10 cellular contexts compared by ENCODE assay signal in genomic region chr21:33308586-33309490, GRCh38. TPM values are rescaled to one million over a fixed set of nuclear protein-coding genes. Genes with fewer than 3 reads are reported as not detected.
DNase-seq lines count a peak whose midpoint lies in the region; ATAC-seq and TF ChIP-seq lines count a peak whose summit lies in the region.
"Had no signal": no experiment of that assay in that cellular context is flagged by ENCODE, and none has a peak within 500 bp of the region (broad histone marks: within the 10 kb centered on the region; RNA-seq: fewer than 3 reads in every experiment).

No MANE protein-coding gene starts in this region.

- H3K4me1 ChIP-seq in testis: peaks cover 5% of the 10 kb centered on the region

- no peak overlapping the region for H3K4me3 Mint-ChIP-seq in activated CD8-positive, alpha-beta T cell treated with anti-CD3 and anti-CD28 coated beads, Interleukin-2, amount 10 ng/mL, durations not matched to agents 7 days and 5 days
- H3K4me3 Mint-ChIP-seq in activated CD8-positive, alpha-beta T cell treated with anti-CD3 and anti-CD28 coated beads for 36 hours: no peak overlapping the region
- H3K4me3 Mint-ChIP-seq in effector memory CD8-positive, alpha-beta T cell: no peak overlapping the region
- H3K4me3 Mint-ChIP-seq: CD4-positive, CD25-positive, alpha-beta regulatory T cell; neural crest cell had no signal

- no peak for TF ChIP-seq POLR2A in testis (IDR thresholded peaks at IDR 0.05)

- H3K9me3 Mint-ChIP-seq in activated CD8-positive, alpha-beta T cell treated with anti-CD3 and anti-CD28 coated beads, Interleukin-2, amount 10 ng/mL, durations not matched to agents 7 days and 5 days (ENCODE audit: insufficient read depth): peaks cover 4% of the 10 kb centered on the region
- peaks cover 3% of the 10 kb centered on the region for H3K9me3 Mint-ChIP-seq in activated CD8-positive, alpha-beta T cell treated with anti-CD3 and anti-CD28 coated beads for 36 hours
- H3K9me3 Mint-ChIP-seq in effector memory CD8-positive, alpha-beta T cell: no peaks in the 10 kb centered on the region

- H3K36me3 Mint-ChIP-seq in activated CD8-positive, alpha-beta T cell treated with anti-CD3 and anti-CD28 coated beads, Interleukin-2, amount 10 ng/mL, durations not matched to agents 7 days and 5 days (ENCODE audit: low read depth): peaks cover 1% of the 10 kb centered on the region
- H3K36me3 Mint-ChIP-seq in activated CD8-positive, alpha-beta T cell treated with anti-CD3 and anti-CD28 coated beads for 36 hours (ENCODE audit: low read depth): no peaks in the 10 kb centered on the region
- H3K36me3 Mint-ChIP-seq in effector memory CD8-positive, alpha-beta T cell (ENCODE audit: insufficient read depth): no peaks in the 10 kb centered on the region

- intact Hi-C loops in activated CD8-positive, alpha-beta T cell treated with anti-CD3 and anti-CD28 coated beads for 36 hours (cut with micrococcal nuclease): no loop called here
- intact Hi-C loops in testis (cut with DNase I; ENCODE audit: low total_unique reads): no loop called here

- no peak overlapping the region for H3K4me3 ChIP-seq in testis

- no peaks in the 10 kb centered on the region for H3K27me3 ChIP-seq in testis

- H3K27me3 Mint-ChIP-seq in activated CD8-positive, alpha-beta T cell treated with anti-CD3 and anti-CD28 coated beads, Interleukin-2, amount 10 ng/mL, durations not matched to agents 7 days and 5 days (ENCODE audit: low read depth): peaks cover 3% of the 10 kb centered on the region
- H3K27me3 Mint-ChIP-seq in activated CD8-positive, alpha-beta T cell treated with anti-CD3 and anti-CD28 coated beads for 36 hours: no peaks in the 10 kb centered on the region
- H3K27me3 Mint-ChIP-seq in effector memory CD8-positive, alpha-beta T cell: no peaks in the 10 kb centered on the region

- CTCF ChIA-PET in activated CD8-positive, alpha-beta T cell treated with anti-CD3 and anti-CD28 coated beads, Interleukin-2, amount 10 ng/mL, durations not matched to agents 7 days and 5 days (lab: Charles Lee): interaction anchor here (1.0 to 1.7 kb wide), 4 partner anchors 16 to 111 kb away, joined by 3 to 8 read pairs (median 4); partner anchors contain the start of gene IFNAR1
- CTCF ChIA-PET in activated CD8-positive, alpha-beta T cell treated with anti-CD3 and anti-CD28 coated beads for 36 hours (lab: Charles Lee): interaction anchor here (0.9 to 1.8 kb wide), 4 partner anchors 9 to 113 kb away, joined by 3 to 6 read pairs (median 4); no protein-coding TSS in a partner anchor

- peak; percentile 17 for DNase-seq in activated CD8-positive, alpha-beta T cell treated with anti-CD3 and anti-CD28 coated beads, Interleukin-2, amount 10 ng/mL, durations not matched to agents 7 days and 5 days
- DNase-seq in activated CD8-positive, alpha-beta T cell treated with anti-CD3 and anti-CD28 coated beads for 36 hours: no peak
- DNase-seq in NCI-H187 treated with DMSO at 0.1 percent for 48 hours (lab: John Stamatoyannopoulos, UW) (peak; percentile 82), testis (no peak), SKM-1 (lab: John Stamatoyannopoulos, UW; ENCODE audit: unreplicated experiment) (no peak)
- DNase-seq in effector memory CD8-positive, alpha-beta T cell: no peak
- DNase-seq in activated CD8-positive, alpha-beta memory T cell treated with anti-CD3 and anti-CD28 coated beads, Interleukin-2, amount 50 U/mL, for 48 hours: no peak
- DNase-seq: CD4-positive, CD25-positive, alpha-beta regulatory T cell had no signal

- POLR2A ChIA-PET in activated CD8-positive, alpha-beta T cell treated with anti-CD3 and anti-CD28 coated beads, Interleukin-2, amount 10 ng/mL, durations not matched to agents 7 days and 5 days (lab: Charles Lee): no interaction called here
- POLR2A ChIA-PET in activated CD8-positive, alpha-beta T cell treated with anti-CD3 and anti-CD28 coated beads for 36 hours (lab: Charles Lee): interaction anchor here (0.9 to 1.3 kb wide), 6 partner anchors 8 to 105 kb away, joined by 3 to 4 read pairs (median 3); partner anchors contain the start of gene IFNAR1

- peaks cover 5% of the 10 kb centered on the region for H3K4me1 Mint-ChIP-seq in activated CD8-positive, alpha-beta T cell treated with anti-CD3 and anti-CD28 coated beads, Interleukin-2, amount 10 ng/mL, durations not matched to agents 7 days and 5 days (ENCODE audit: low read depth)
- H3K4me1 Mint-ChIP-seq in activated CD8-positive, alpha-beta T cell treated with anti-CD3 and anti-CD28 coated beads for 36 hours (ENCODE audit: low read depth): peaks cover 5% of the 10 kb centered on the region
- peaks cover 4 to 5% of the 10 kb centered on the region in 2 donors for H3K4me1 Mint-ChIP-seq in effector memory CD8-positive, alpha-beta T cell (ENCODE audit: low read depth in 2 of 2)
- H3K4me1 Mint-ChIP-seq: neural crest cell had no signal

- no peaks in the 10 kb centered on the region for H3K9me3 ChIP-seq in testis

- H3K27ac ChIP-seq in testis: no peak overlapping the region

- no peak for TF ChIP-seq CTCF in activated CD8-positive, alpha-beta T cell treated with anti-CD3 and anti-CD28 coated beads for 36 hours (IDR thresholded peaks at IDR 0.05)
- no peak for TF ChIP-seq CTCF in testis (IDR thresholded peaks at IDR 0.05)

- H3K27ac Mint-ChIP-seq in activated CD8-positive, alpha-beta T cell treated with anti-CD3 and anti-CD28 coated beads, Interleukin-2, amount 10 ng/mL, durations not matched to agents 7 days and 5 days: no peak overlapping the region
- no peak overlapping the region for H3K27ac Mint-ChIP-seq in activated CD8-positive, alpha-beta T cell treated with anti-CD3 and anti-CD28 coated beads for 36 hours
- H3K27ac Mint-ChIP-seq in effector memory CD8-positive, alpha-beta T cell: no peak overlapping the region
- H3K27ac Mint-ChIP-seq: CD4-positive, CD25-positive, alpha-beta regulatory T cell had no signal

- ATAC-seq in activated CD8-positive, alpha-beta T cell treated with anti-CD3 and anti-CD28 coated beads, Interleukin-2, amount 10 ng/mL, durations not matched to agents 7 days and 5 days: no peak
- no peak for ATAC-seq in activated CD8-positive, alpha-beta T cell treated with anti-CD3 and anti-CD28 coated beads for 36 hours
- peak; percentile 84 for ATAC-seq in HG02870 (IDR thresholded peaks at IDR 0.05; ENCODE audit: unreplicated experiment)
- ATAC-seq in effector memory CD8-positive, alpha-beta T cell (replicated peaks): peak; percentile 29

- WGBS in testis, 2 donors: 55 to 64% methylated on average over 6 of the region's 6 CpGs

- H3K36me3 ChIP-seq in testis (ENCODE audit: low read depth, missing control alignments): no peaks in the 10 kb centered on the region

RNA-seq across cellular contexts. Expression of gene IFNAR1, which starts 15.9 kb away (rescaled TPM):
- 10 to 100 TPM; 32.5 to 35.4 TPM for total RNA-seq in activated CD8-positive, alpha-beta T cell treated with anti-CD3 and anti-CD28 coated beads, Interleukin-2, amount 10 ng/mL, durations not matched to agents 7 days and 5 days
- total RNA-seq in activated CD8-positive, alpha-beta T cell treated with anti-CD3 and anti-CD28 coated beads for 36 hours: 10 to 100 TPM; 25.6 to 30.3 TPM
- total RNA-seq in testis: 10 to 100 TPM; 22.8 to 25.0 TPM
- polyA plus RNA-seq in testis (ENCODE audit: insufficient read depth, low read depth, low replicate concordance): 22.1 TPM

RNA-seq across cellular contexts. Expression of gene IL10RB, which starts 42.7 kb away (rescaled TPM):
- 10 to 100 TPM; 37.1 to 44.2 TPM for total RNA-seq in activated CD8-positive, alpha-beta T cell treated with anti-CD3 and anti-CD28 coated beads, Interleukin-2, amount 10 ng/mL, durations not matched to agents 7 days and 5 days
- total RNA-seq in activated CD8-positive, alpha-beta T cell treated with anti-CD3 and anti-CD28 coated beads for 36 hours: 10 to 100 TPM; 25.0 to 30.5 TPM
- 10 to 100 TPM; 14.3 to 19.3 TPM for total RNA-seq in testis
- polyA plus RNA-seq in testis (ENCODE audit: insufficient read depth, low read depth, low replicate concordance): 14.4 TPM

Comparison
In these comparisons a context has a peak if more than half of its experiments do, and no peak if none do; other contexts are left out.
1. DNase-seq: peak in activated CD8-positive, alpha-beta T cell treated with anti-CD3 and anti-CD28 coated beads, Interleukin-2, amount 10 ng/mL, durations not matched to agents 7 days and 5 days (single experiment) and NCI-H187 treated with DMSO at 0.1 percent for 48 hours (single experiment); none in activated CD8-positive, alpha-beta T cell treated with anti-CD3 and anti-CD28 coated beads for 36 hours (single experiment), effector memory CD8-positive, alpha-beta T cell (0 of 3), activated CD8-positive, alpha-beta memory T cell treated with anti-CD3 and anti-CD28 coated beads, Interleukin-2, amount 50 U/mL, for 48 hours (single experiment), testis (single experiment) and SKM-1 (single experiment).
2. ATAC-seq: peak in HG02870 (single experiment) and effector memory CD8-positive, alpha-beta T cell (single experiment); none in activated CD8-positive, alpha-beta T cell treated with anti-CD3 and anti-CD28 coated beads, Interleukin-2, amount 10 ng/mL, durations not matched to agents 7 days and 5 days (single experiment) and activated CD8-positive, alpha-beta T cell treated with anti-CD3 and anti-CD28 coated beads for 36 hours (single experiment).